In genomic region chr13:49997935-49998334, GRCh38 we compare ENCODE assay signal across 8 cellular contexts. TPM values are rescaled to one million over a fixed set of nuclear protein-coding genes. Genes with fewer than 3 reads are reported as not detected.
DNase-seq lines count a peak whose midpoint lies in the region; ATAC-seq and TF ChIP-seq lines count a peak whose summit lies in the region.

No MANE protein-coding gene starts in this region.

- TF ChIP-seq POLR2A in right lobe of liver (IDR thresholded peaks at IDR 0.05) (no peak), upper lobe of left lung (IDR thresholded peaks at IDR 0.05) (no peak)

- WGBS in heart right ventricle, 2 donors = 5% methylated on average over 5 of the region's 5 CpGs
- WGBS in right lobe of liver (ENCODE audit: insufficient coverage, low coverage, low lambda C conversion rate, missing lambda C conversion rate) = 9% methylated on average over 5 of the region's 5 CpGs
- WGBS in upper lobe of left lung, 2 donors = 3 to 4% methylated on average over 5 of the region's 5 CpGs

- peak overlapping the region; percentile 61 to 99 (median 91) for H3K4me3 ChIP-seq in heart right ventricle
- H3K4me3 ChIP-seq in right lobe of liver = peak overlapping the region; percentile 66 to 94 (median 67)
- peak overlapping the region; percentile 54 to 83 (median 66) for H3K4me3 ChIP-seq in upper lobe of left lung

- H3K4me1 ChIP-seq in heart right ventricle (peaks cover 11 to 63% (median 55%) of the 10 kb centered on the region in 9 donors), right lobe of liver (peaks cover 0 to 32% (median 6%) of the 10 kb centered on the region in 4 donors), upper lobe of left lung (peaks cover 39 to 49% (median 46%) of the 10 kb centered on the region in 4 donors)

- TF ChIP-seq EP300 in upper lobe of left lung (IDR thresholded peaks at IDR 0.05) = peak in 1 of 4 donors; percentile 12

- intact Hi-C loops in heart right ventricle (cut with DNase I) = loop anchor here in 8 of 10 donors (1.0 to 10.0 kb wide), 18 partner anchors 61 to 914 kb away; partner anchors contain the start of gene SPRYD7 (in 2 of the 8)
- intact Hi-C loops in cardiac septum (cut with DNase I) = loop anchor here (1.0 to 10.0 kb wide), 7 partner anchors 61 to 915 kb away; partner anchors contain the start of gene SPRYD7
- intact Hi-C loops in right lobe of liver (cut with DNase I) = no loop called here

- H3K27ac ChIP-seq in heart right ventricle = peak overlapping the region in 9 of 10 donors; percentile 93 to 100 (median 99)
- H3K27ac ChIP-seq in angular gyrus (ENCODE audit: low read depth, low read length) = peak overlapping the region; percentile 97
- peak overlapping the region; percentile 90 to 98 (median 95) for H3K27ac ChIP-seq in right lobe of liver
- H3K27ac ChIP-seq in upper lobe of left lung = peak overlapping the region; percentile 99 to 100 (median 100)

- TF ChIP-seq CTCF in heart right ventricle (IDR thresholded peaks at IDR 0.05) (no peak), right lobe of liver (IDR thresholded peaks at IDR 0.05) (no peak), upper lobe of left lung (IDR thresholded peaks at IDR 0.05) (no peak)

- H3K36me3 ChIP-seq in heart right ventricle (peaks cover 0 to 54% (median 12%) of the 10 kb centered on the region in 9 donors), right lobe of liver (peaks cover 0 to 12% (median 0%) of the 10 kb centered on the region in 4 donors), upper lobe of left lung (peaks cover 0 to 38% (median 2%) of the 10 kb centered on the region in 4 donors)

- H3K27me3 ChIP-seq in heart right ventricle = no peaks in the 10 kb centered on the region
- no peaks in the 10 kb centered on the region for H3K27me3 ChIP-seq in right lobe of liver
- no peaks in the 10 kb centered on the region for H3K27me3 ChIP-seq in upper lobe of left lung

- ATAC-seq in heart right ventricle (no peak), right lobe of liver (no peak), upper lobe of left lung (ENCODE audit: low FRiP score in 2 of 2) (peak in 1 of 2 donors; percentile 75), GM19452 (IDR thresholded peaks at IDR 0.05; ENCODE audit: unreplicated experiment) (no peak)

- DNase-seq in heart right ventricle = no peak
- no peak for DNase-seq in cardiac septum (ENCODE audit: low spot score)
- DNase-seq in right lobe of liver = no peak
- no peak for DNase-seq in upper lobe of left lung
- DNase-seq in KG1 (lab: John Stamatoyannopoulos, UW) = no peak
- no peak for DNase-seq in NCI-H2081 treated with DMSO at 0.1 percent for 48 hours (lab: John Stamatoyannopoulos, UW)

- H3K9me3 ChIP-seq in heart right ventricle (no peaks in the 10 kb centered on the region), right lobe of liver (no peaks in the 10 kb centered on the region), upper lobe of left lung (no peaks in the 10 kb centered on the region)

RNA-seq across cellular contexts. Expression of gene TRIM13, which starts 1.1 kb away (rescaled TPM):
- total RNA-seq in heart right ventricle (10 to 100 TPM; 16.0 to 26.9 (median 19.1) TPM), cardiac septum (19.2 TPM), right lobe of liver (10 to 100 TPM in 1 of 6 experiments, 1 to 10 TPM in 5; 5.6 to 10.8 (median 7.3) TPM), upper lobe of left lung (10 to 100 TPM in 5 of 6 donors, 1 to 10 TPM in 1; 7.7 to 36.4 (median 26.3) TPM)
- polyA plus RNA-seq in heart right ventricle = 10 to 100 TPM in 1 of 2 donors, 1 to 10 TPM in 1; 9.7 to 24.6 TPM

RNA-seq across cellular contexts. Expression of gene KCNRG, which starts 17.3 kb away (rescaled TPM):
- total RNA-seq in heart right ventricle = under 1 TPM in 6 of 10 donors, not detected in 4; 0.19 to 0.86 (median 0.29) TPM
- under 1 TPM; 0.19 to 0.22 TPM for polyA plus RNA-seq in heart right ventricle
- not detected for total RNA-seq in cardiac septum
- under 1 TPM in 4 of 6 experiments, not detected in 2; 0.18 to 0.50 (median 0.36) TPM for total RNA-seq in right lobe of liver
- 10 to 100 TPM in 2 of 6 donors, 1 to 10 TPM in 2, under 1 TPM in 2; 0.89 to 12.6 (median 3.4) TPM for total RNA-seq in upper lobe of left lung

Comparison
In these comparisons a context has a peak if more than half of its experiments do, and no peak if none do; other contexts are left out.
1. intact Hi-C loops: an anchor here in heart right ventricle (1.0 to 10.0 kb wide) and cardiac septum (1.0 to 10.0 kb wide); none called in right lobe of liver.